Comparison of ENCODE assay signal across 30 cellular contexts in genomic region chr3:16122155-16122554, GRCh38. TPM values are rescaled to one million over a fixed set of nuclear protein-coding genes. Genes with fewer than 3 reads are reported as not detected.
DNase-seq lines count a peak whose midpoint lies in the region; ATAC-seq and TF ChIP-seq lines count a peak whose summit lies in the region.
"Had no signal": no experiment of that assay in that cellular context is flagged by ENCODE, and none has a peak within 500 bp of the region (broad histone marks: within the 10 kb centered on the region; RNA-seq: fewer than 3 reads in every experiment).

No MANE protein-coding gene starts in this region.

- no peaks in the 10 kb centered on the region for H3K27me3 ChIP-seq in gastrocnemius medialis
- H3K27me3 ChIP-seq: ovary, right lobe of liver, SJSA1, stomach, thyroid gland had no signal

- intact Hi-C loops in gastrocnemius medialis (cut with DNase I; ENCODE audit: low total_unique reads), result no loop called here

- no peak overlapping the region for H3K4me3 ChIP-seq in gastrocnemius medialis
- H3K4me3 ChIP-seq: coronary artery, GM23248, ovary, right lobe of liver, SJSA1, stomach, thyroid gland had no signal

- H3K27ac ChIP-seq in caudate nucleus (ENCODE audit: low read depth, low read length) (peak overlapping the region; percentile 77), gastrocnemius medialis (peak overlapping the region; percentile 2 to 38 (median 18))
- H3K27ac ChIP-seq: GM23248, ovary, right lobe of liver, SJSA1, stomach, VCaP had no signal

- TF ChIP-seq CTCF in gastrocnemius medialis (IDR thresholded peaks at IDR 0.05 in 4 of 5, conservative IDR thresholded peaks at IDR 0.05 in 1 of 5), result no peak

- TF ChIP-seq POLR2A in gastrocnemius medialis (IDR thresholded peaks at IDR 0.05), result no peak

- DNase-seq in NCI-H446 treated with DMSO at 0.1 percent for 48 hours (lab: John Stamatoyannopoulos, UW) (peak; percentile 28), caudate nucleus (lab: John Stamatoyannopoulos, UW) (peak in 12 of 61 donors; percentile 5 to 55 (median 11)), hippocampal formation (lab: John Stamatoyannopoulos, UW) (peak; percentile 23 to 49), gastrocnemius medialis (no peak), DMS 273 (lab: John Stamatoyannopoulos, UW; ENCODE audit: unreplicated experiment) (no peak), activated gamma-delta T cell (lab: John Stamatoyannopoulos, UW) (no peak), retina (no peak)
- DNase-seq: activated CD4-positive, alpha-beta T cell treated with anti-CD3 and anti-CD28 coated beads for 4 hours; activated CD8-positive, alpha-beta T cell treated with anti-CD3 and anti-CD28 coated beads, Interleukin-2, amount 10 ng/mL, durations not matched to agents 7 days and 5 days; activated T-cell treated with anti-CD3 and anti-CD28 coated beads for 4 hours; amniotic stem cell; DMS79; effector memory CD8-positive, alpha-beta T cell; erythroblast; GDM1; NCI-H1048; NCI-H2107; NCI-H774; ovary; right lobe of liver; stimulated activated CD8-positive, alpha-beta memory T cell treated with anti-CD3 and anti-CD28 coated beads, Interleukin-4, amount 100 ng/mL, for 48 hours; stomach; T1000; thyroid gland had no signal

- peaks cover 19 to 20% of the 10 kb centered on the region in 2 donors for H3K4me1 ChIP-seq in gastrocnemius medialis
- H3K4me1 ChIP-seq: right lobe of liver, stomach, thyroid gland had no signal

- H3K36me3 ChIP-seq in gastrocnemius medialis, result no peaks in the 10 kb centered on the region
- H3K36me3 ChIP-seq: ovary, right lobe of liver, SJSA1, stomach, thyroid gland had no signal

- no peaks in the 10 kb centered on the region for H3K9me3 ChIP-seq in gastrocnemius medialis
- H3K9me3 ChIP-seq: ovary, right lobe of liver, SJSA1, stomach, thyroid gland had no signal

- in situ Hi-C loops in gastrocnemius medialis (cut with MboI; ENCODE audit: low sequenced_read_pairs in 4 of 4), result no loop called here

- ATAC-seq in gastrocnemius medialis, result no peak
- ATAC-seq: activated CD8-positive, alpha-beta T cell treated with anti-CD3 and anti-CD28 coated beads, Interleukin-2, amount 10 ng/mL, durations not matched to agents 7 days and 5 days; effector memory CD8-positive, alpha-beta T cell; right lobe of liver had no signal

RNA-seq across cellular contexts. Expression of gene GALNT15, which starts 52.3 kb away (rescaled TPM):
- 10 to 100 TPM; 57.6 to 94.0 (median 79.6) TPM for total RNA-seq in gastrocnemius medialis
- total RNA-seq: activated CD8-positive, alpha-beta T cell treated with anti-CD3 and anti-CD28 coated beads, Interleukin-2, amount 10 ng/mL, durations not matched to agents 7 days and 5 days; activated T-helper 2 cell treated with anti-CD3 and anti-CD28 coated beads, Interferon-gamma antibody, Interleukin-2, Interleukin-4, amounts not matched to agents 10 μg/mL and 5 μg/mL and 100 μg/mL, durations not matched to agents 14 hours and 24 hours and 36 hours; neural crest cell had no signal

Comparison
In these comparisons a context has a peak if more than half of its experiments do, and no peak if none do; other contexts are left out.
1. DNase-seq: peak in NCI-H446 treated with DMSO at 0.1 percent for 48 hours (single experiment) and hippocampal formation (2 of 2); none in gastrocnemius medialis (0 of 2), DMS 273 (single experiment), activated gamma-delta T cell (single experiment) and retina (single experiment).